Comparison of ENCODE assay signal across 8 cellular contexts in genomic region chr3:89198598-89198997, GRCh38.
"Had no signal": no experiment of that assay in that cellular context is flagged by ENCODE, and none has a peak within 500 bp of the region (broad histone marks: within the 10 kb centered on the region; RNA-seq: fewer than 3 reads in every experiment).

No MANE protein-coding gene starts in this region.

- H3K36me3 ChIP-seq: HAP-1 had no signal

- H3K4me1 Mint-ChIP-seq: GM23338, H9 had no signal

- H3K4me2 ChIP-seq: GM23338 had no signal

- H2AFZ ChIP-seq: GM23248, GM23338 had no signal

- H3K27ac Mint-ChIP-seq: GM23338, H9, HFFc6 had no signal

- H3K4me3 Mint-ChIP-seq: GM23338, H9, HFFc6 had no signal

- DNase-seq: GM23248, GOT3, H7, H9, HCEC 1CT, HFFc6 had no signal

- H3K9ac ChIP-seq: GM23248 had no signal

- H3K27ac ChIP-seq: GM23248 had no signal

- H3K9me3 ChIP-seq: HAP-1 had no signal

- H3K9me3 Mint-ChIP-seq: GM23338, H9 had no signal

- H3K4me3 ChIP-seq: GM23248, GM23338, HAP-1 had no signal
